9 cellular contexts compared by ENCODE assay signal in the genomic region with DNA sequence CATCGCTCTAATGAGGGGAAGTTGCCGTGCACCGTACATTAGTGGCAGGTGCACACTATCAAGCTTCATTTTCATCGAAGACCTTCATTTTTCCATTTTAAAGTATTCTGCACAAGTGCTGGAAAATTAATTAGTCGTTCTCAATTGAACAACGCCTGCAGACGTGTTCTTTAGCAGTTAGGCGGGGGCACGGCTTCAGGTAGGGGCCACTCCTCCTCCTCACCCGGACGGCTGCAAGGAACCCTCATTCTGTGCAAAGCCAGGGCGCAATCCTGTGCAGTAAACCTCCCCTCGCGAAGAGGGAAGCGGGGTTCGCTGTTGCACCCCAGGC. TPM values are rescaled to one million over a fixed set of nuclear protein-coding genes. Genes with fewer than 3 reads are reported as not detected.
DNase-seq lines count a peak whose midpoint lies in the region; ATAC-seq, FAIRE-seq and TF ChIP-seq lines count a peak whose summit lies in the region.
"Had no signal": no experiment of that assay in that cellular context is flagged by ENCODE, and none has a peak within 500 bp of the region (broad histone marks: within the 10 kb centered on the region; RNA-seq: fewer than 3 reads in every experiment).

No MANE protein-coding gene starts in this region.

- peaks cover 30% of the 10 kb centered on the region for H3K27me3 Mint-ChIP-seq in dendritic cell treated with granulocyte-macrophage colony-stimulating factor and Interleukin-4, amounts not matched to agents 40 ng/mL and 50 ng/mL, for 4 days
- H3K27me3 Mint-ChIP-seq in naive thymus-derived CD4-positive, alpha-beta T cell: peaks cover 28 to 70% (median 38%) of the 10 kb centered on the region in 5 donors

- H3K36me3 ChIP-seq in naive thymus-derived CD4-positive, alpha-beta T cell (ENCODE audit: control insufficient read depth in 2 of 3, insufficient read depth in 3 of 3, low read length in 3 of 3): no peaks in the 10 kb centered on the region

- POLR2A ChIA-PET in A549 (lab: Yijun Ruan, JAX): no interaction called here
- POLR2A ChIA-PET in naive thymus-derived CD4-positive, alpha-beta T cell (lab: Charles Lee): no interaction called here

- H3K4me2 ChIP-seq in A549: peak overlapping the region; percentile 82

- intact Hi-C loops in dendritic cell treated with granulocyte-macrophage colony-stimulating factor and Interleukin-4, amounts not matched to agents 40 ng/mL and 50 ng/mL, for 4 days (cut with micrococcal nuclease): loop anchor here (1.0 to 10.0 kb wide), 5 partner anchors 64 to 1068 kb away; no protein-coding TSS in a partner anchor
- intact Hi-C loops in naive thymus-derived CD4-positive, alpha-beta T cell (cut with micrococcal nuclease): loop anchor here (1.0 to 5.0 kb wide), 11 partner anchors 8 to 1071 kb away; no protein-coding TSS in a partner anchor

- no peak for TF ChIP-seq CTCF in A549 (IDR thresholded peaks at IDR 0.05)

- no peak for FAIRE-seq in A549 (lab: Jason Lieb, UNC)

- 50% methylated on average over 12 of the region's 16 CpGs for WGBS in A549 (ENCODE audit: missing lambda C conversion rate)

- H3K27ac Mint-ChIP-seq in dendritic cell treated with granulocyte-macrophage colony-stimulating factor and Interleukin-4, amounts not matched to agents 40 ng/mL and 50 ng/mL, for 4 days: no peak overlapping the region
- H3K27ac Mint-ChIP-seq in naive thymus-derived CD4-positive, alpha-beta T cell: no peak overlapping the region

- ATAC-seq in A549 (peak in 1 of 2 experiments; percentile 69; a peak in 3 of 6 replicates), HG02981 (IDR thresholded peaks at IDR 0.05; ENCODE audit: unreplicated experiment) (peak; percentile 15), HG03520 (IDR thresholded peaks at IDR 0.05; ENCODE audit: unreplicated experiment) (no peak), GM18519 (IDR thresholded peaks at IDR 0.05; ENCODE audit: low FRiP score, unreplicated experiment) (no peak)
- no peak for ATAC-seq in naive thymus-derived CD4-positive, alpha-beta T cell

- H3K4me3 ChIP-seq in A549: peak overlapping the region; percentile 34; the same call in 2 of the 3 replicates
- H3K4me3 ChIP-seq in naive thymus-derived CD4-positive, alpha-beta T cell (ENCODE audit: low read length): peak overlapping the region; percentile 35

- H3K9me3 Mint-ChIP-seq in dendritic cell treated with granulocyte-macrophage colony-stimulating factor and Interleukin-4, amounts not matched to agents 40 ng/mL and 50 ng/mL, for 4 days: no peaks in the 10 kb centered on the region
- peaks cover 0 to 4% (median 0%) of the 10 kb centered on the region in 11 donors for H3K9me3 Mint-ChIP-seq in naive thymus-derived CD4-positive, alpha-beta T cell

- DNase-seq in A549 (ENCODE audit: low read depth in 1 of 2, low spot score in 1 of 2) (no peak), HCEC 1CT (no peak)
- DNase-seq in naive thymus-derived CD4-positive, alpha-beta T cell: no peak
- no peak for DNase-seq in activated naive CD4-positive, alpha-beta T cell treated with anti-CD3 and anti-CD28 coated beads, Interleukin-2, amount 50 U/mL, for 16 hours
- DNase-seq: kidney glomerular epithelial cell had no signal

- no peak for TF ChIP-seq POLR2A in A549 (IDR thresholded peaks at IDR 0.05; ENCODE audit: low read length)

- peaks cover 0 to 8% of the 10 kb centered on the region in 2 donors for H3K27me3 ChIP-seq in naive thymus-derived CD4-positive, alpha-beta T cell (ENCODE audit: control insufficient read depth in 2 of 2, insufficient read depth in 2 of 2, low read length in 2 of 2)

- TF ChIP-seq EP300 in A549 (IDR thresholded peaks at IDR 0.05): no peak

- H3K4me1 Mint-ChIP-seq in dendritic cell treated with granulocyte-macrophage colony-stimulating factor and Interleukin-4, amounts not matched to agents 40 ng/mL and 50 ng/mL, for 4 days (ENCODE audit: low read depth): peaks cover 12% of the 10 kb centered on the region
- peaks cover 0 to 4% (median 0%) of the 10 kb centered on the region in 7 donors for H3K4me1 Mint-ChIP-seq in naive thymus-derived CD4-positive, alpha-beta T cell

- H3K4me3 Mint-ChIP-seq in dendritic cell treated with granulocyte-macrophage colony-stimulating factor and Interleukin-4, amounts not matched to agents 40 ng/mL and 50 ng/mL, for 4 days: peak overlapping the region; percentile 80
- H3K4me3 Mint-ChIP-seq in naive thymus-derived CD4-positive, alpha-beta T cell: peak overlapping the region; percentile 53 to 88 (median 70)

- H3K27ac ChIP-seq in A549: no peak overlapping the region; a peak in 1 of 6 replicates
- H3K27ac ChIP-seq in naive thymus-derived CD4-positive, alpha-beta T cell (ENCODE audit: low read depth, low read length): no peak overlapping the region

- TF ChIP-seq RAD21 in A549 (conservative IDR thresholded peaks at IDR 0.05 in 1 of 2, IDR thresholded peaks at IDR 0.05 in 1 of 2): no peak

- H3K36me3 Mint-ChIP-seq in dendritic cell treated with granulocyte-macrophage colony-stimulating factor and Interleukin-4, amounts not matched to agents 40 ng/mL and 50 ng/mL, for 4 days (ENCODE audit: low read depth): no peaks in the 10 kb centered on the region
- H3K36me3 Mint-ChIP-seq in naive thymus-derived CD4-positive, alpha-beta T cell: no peaks in the 10 kb centered on the region

- no peaks in the 10 kb centered on the region for H3K9me3 ChIP-seq in A549
- no peaks in the 10 kb centered on the region for H3K9me3 ChIP-seq in naive thymus-derived CD4-positive, alpha-beta T cell (ENCODE audit: control insufficient read depth in 2 of 3, low read length in 3 of 3)

- H3K4me1 ChIP-seq in A549: no peaks in the 10 kb centered on the region
- H3K4me1 ChIP-seq in naive thymus-derived CD4-positive, alpha-beta T cell (ENCODE audit: control insufficient read depth in 2 of 2, insufficient read depth in 2 of 2, low read length in 2 of 2): peaks cover 3 to 4% of the 10 kb centered on the region in 2 donors

- CTCF ChIA-PET in A549 (lab: Yijun Ruan, JAX): interaction anchor here (0.6 to 2.3 kb wide), 24 partner anchors 11 to 1071 kb away, joined by 3 to 30 read pairs (median 4); no protein-coding TSS in a partner anchor
- CTCF ChIA-PET in naive thymus-derived CD4-positive, alpha-beta T cell (lab: Charles Lee): interaction anchor here (0.6 to 1.4 kb wide), 7 partner anchors 13 to 755 kb away, joined by 3 to 5 read pairs (median 3); no protein-coding TSS in a partner anchor

TF ChIP-seq in A549, 52 proteins besides CTCF, POLR2A, EP300 and RAD21:
- TF ChIP-seq ZFP36 (IDR thresholded peaks at IDR 0.05; ENCODE audit: borderline replicate concordance, partially characterized antibody) (no peak), KDM5A (IDR thresholded peaks at IDR 0.05) (no peak), FOSB (CRISPR knock-in tag; IDR thresholded peaks at IDR 0.05) (no peak)
TF ChIP-seq in A549: peak in this region for 0.

RNA-seq across cellular contexts. Expression of a gene that starts 39.7 kb away (rescaled TPM):
- polyA plus RNA-seq in A549 (2011; rRNA removed) (21.3 and 25.8 TPM in 2 replicates), A549 (2017; fragmentation: RNase III; extraction: RNeasy Plus Mini Kit Qiagen cat#74134 plus additional on column Dnase treatment) (6.5 to 6.7 TPM (median 6.7 TPM) in 3 replicates)
- 7.6 and 9.7 TPM in 2 replicates for polyA plus RNA-seq in A549 (2012; cell fraction: cytosol; rRNA removed)
- polyA plus RNA-seq in A549 (2012; cell fraction: nucleus; rRNA removed): 6.6 and 9.0 TPM in 2 replicates
- 91.4 and 115 TPM in 2 replicates for polyA minus RNA-seq in A549 (2011; rRNA and poly(A)+ RNA removed)
- 1 to 10 TPM; 1.0 to 8.6 (median 6.0) TPM for total RNA-seq in naive thymus-derived CD4-positive, alpha-beta T cell
- 1 to 10 TPM; 5.3 to 5.9 TPM for polyA plus RNA-seq in naive thymus-derived CD4-positive, alpha-beta T cell
